Comparison of ENCODE assay signal across 25 cellular contexts in genomic region chr10:32882076-32882475, GRCh38.
"Had no signal": no experiment of that assay in that cellular context is flagged by ENCODE, and none has a peak within 500 bp of the region (broad histone marks: within the 10 kb centered on the region; RNA-seq: fewer than 3 reads in every experiment).

No MANE protein-coding gene starts in this region.

- H3K27me3 Mint-ChIP-seq: memory B cell, naive B cell had no signal

- H3K27me3 ChIP-seq: dorsolateral prefrontal cortex, heart right ventricle, pancreas, right lobe of liver, suprapubic skin, thyroid gland, upper lobe of right lung, vagina had no signal

- ATAC-seq: heart right ventricle; lower lobe of right lung; pancreas; psoas muscle; right lobe of liver; stimulated activated effector memory CD8-positive, alpha-beta T cell treated with anti-CD3 and anti-CD28 coated beads, Interleukin-12 subunit alpha, Interleukin-12 subunit beta, amount 100 ng/mL, for 72 hours; stimulated activated naive CD8-positive, alpha-beta T cell treated with anti-CD3 and anti-CD28 coated beads, Interleukin-15, Interleukin-2, amounts not matched to agents 100 U/mL and 50 U/mL, for 24 hours; upper lobe of right lung had no signal

- H3K4me3 Mint-ChIP-seq: immature natural killer cell; memory B cell; naive B cell; nephron; stimulated activated effector memory CD8-positive, alpha-beta T cell treated with anti-CD3 and anti-CD28 coated beads, Interleukin-12 subunit alpha, Interleukin-12 subunit beta, amount 100 ng/mL, for 72 hours had no signal

- H3K4me1 Mint-ChIP-seq: immature natural killer cell; memory B cell; naive B cell; nephron; stimulated activated effector memory CD8-positive, alpha-beta T cell treated with anti-CD3 and anti-CD28 coated beads, Interleukin-12 subunit alpha, Interleukin-12 subunit beta, amount 100 ng/mL, for 72 hours had no signal

- H3K9me3 Mint-ChIP-seq: memory B cell; nephron; stimulated activated effector memory CD8-positive, alpha-beta T cell treated with anti-CD3 and anti-CD28 coated beads, Interleukin-12 subunit alpha, Interleukin-12 subunit beta, amount 100 ng/mL, for 72 hours had no signal

- H3K27ac ChIP-seq: dorsolateral prefrontal cortex, heart right ventricle, left ventricle myocardium inferior, lower lobe of right lung, pancreas, psoas muscle, right lobe of liver, suprapubic skin, thyroid gland, upper lobe of right lung, vagina had no signal

- DNase-seq: cortex of kidney; dorsolateral prefrontal cortex; effector CD8-positive, alpha-beta T cell; foreskin melanocyte; heart right ventricle; immature natural killer cell; left ventricle myocardium inferior; lower lobe of right lung; naive B cell; occipital lobe; pancreas; psoas muscle; retina; right lobe of liver; stimulated activated CD4-positive, alpha-beta T cell treated with anti-CD3 and anti-CD28 coated beads, Interleukin-4, amount 100 ng/mL, for 1 hour; stimulated activated CD8-positive, alpha-beta memory T cell treated with anti-CD3 and anti-CD28 coated beads, Interleukin-4, amount 100 ng/mL, for 48 hours; stimulated activated naive CD8-positive, alpha-beta T cell treated with anti-CD3 and anti-CD28 coated beads, Interleukin-15, Interleukin-2, amounts not matched to agents 100 U/mL and 50 U/mL, for 24 hours; thyroid gland; upper lobe of right lung had no signal

- H3K27ac Mint-ChIP-seq: immature natural killer cell; memory B cell; naive B cell; nephron; stimulated activated effector memory CD8-positive, alpha-beta T cell treated with anti-CD3 and anti-CD28 coated beads, Interleukin-12 subunit alpha, Interleukin-12 subunit beta, amount 100 ng/mL, for 72 hours had no signal

- FAIRE-seq: keratinocyte, pancreas had no signal

- H3K4me3 ChIP-seq: dorsolateral prefrontal cortex, heart right ventricle, left ventricle myocardium inferior, lower lobe of right lung, pancreas, psoas muscle, right lobe of liver, suprapubic skin, thyroid gland, upper lobe of right lung, vagina had no signal

- H3K36me3 Mint-ChIP-seq: naive B cell; stimulated activated effector memory CD8-positive, alpha-beta T cell treated with anti-CD3 and anti-CD28 coated beads, Interleukin-12 subunit alpha, Interleukin-12 subunit beta, amount 100 ng/mL, for 72 hours had no signal

- H3K36me3 ChIP-seq: heart right ventricle, left ventricle myocardium inferior, lower lobe of right lung, pancreas, right lobe of liver, suprapubic skin, thyroid gland, upper lobe of right lung, vagina had no signal

- H3K9me3 ChIP-seq: heart right ventricle, left ventricle myocardium inferior, lower lobe of right lung, pancreas, psoas muscle, right lobe of liver, suprapubic skin, thyroid gland, upper lobe of right lung, vagina had no signal

- H3K4me1 ChIP-seq: heart right ventricle, left ventricle myocardium inferior, lower lobe of right lung, pancreas, psoas muscle, right lobe of liver, suprapubic skin, thyroid gland, upper lobe of right lung, vagina had no signal
